24 cellular contexts compared by ENCODE assay signal in genomic region chr18:56853961-56854360, GRCh38.
DNase-seq lines count a peak whose midpoint lies in the region; ATAC-seq and TF ChIP-seq lines count a peak whose summit lies in the region.
"Had no signal": no experiment of that assay in that cellular context is flagged by ENCODE, and none has a peak within 500 bp of the region (broad histone marks: within the 10 kb centered on the region; RNA-seq: fewer than 3 reads in every experiment).

No MANE protein-coding gene starts in this region.

- H3K27ac ChIP-seq in foreskin keratinocyte, result no peak overlapping the region
- H3K27ac ChIP-seq: A549, GM23248, PC-9, SJCRH30 had no signal

- H3K4me3 Mint-ChIP-seq in Calu3 (ENCODE audit: low read depth, unreplicated experiment) (peak overlapping the region; percentile 42), glutamatergic neuron (ENCODE audit: unreplicated experiment) (no peak overlapping the region)
- H3K4me3 Mint-ChIP-seq: CD4-positive, alpha-beta memory T cell; T-helper 17 cell had no signal

- ATAC-seq in foreskin keratinocyte (no peak), GM21528 (IDR thresholded peaks at IDR 0.05; ENCODE audit: low FRiP score, unreplicated experiment) (no peak)
- ATAC-seq: A549, K562, Right ventricle myocardium inferior, SK-N-SH treated with all-trans-retinoic acid at 6 μM for 48 hours, T-helper 17 cell had no signal

- H3K4me1 ChIP-seq in foreskin keratinocyte, result no peaks in the 10 kb centered on the region
- H3K4me1 ChIP-seq: A549, SJCRH30 had no signal

- H3K9me3 Mint-ChIP-seq in Calu3 (ENCODE audit: low read depth, unreplicated experiment) (peaks cover 3% of the 10 kb centered on the region), glutamatergic neuron (ENCODE audit: unreplicated experiment) (peaks cover 2% of the 10 kb centered on the region)

- no peaks in the 10 kb centered on the region for H3K27me3 ChIP-seq in foreskin keratinocyte
- H3K27me3 ChIP-seq: SJCRH30 had no signal

- TF ChIP-seq CTCF in Calu3 (IDR thresholded peaks at IDR 0.05; ENCODE audit: unreplicated experiment) (no peak), glutamatergic neuron (IDR thresholded peaks at IDR 0.05; ENCODE audit: partially characterized antibody, unreplicated experiment) (no peak), foreskin keratinocyte (conservative IDR thresholded peaks at IDR 0.05) (no peak)

- DNase-seq in Calu3, result no peak
- DNase-seq in NCI-H1417 (lab: John Stamatoyannopoulos, UW), result peak in 2 of 3 experiments; percentile 76 to 91
- peak; percentile 22 for DNase-seq in NCI-H2227 treated with DMSO at 0.1 percent for 48 hours (lab: John Stamatoyannopoulos, UW)
- no peak for DNase-seq in glutamatergic neuron
- no peak for DNase-seq in NCI-H1930 (lab: John Stamatoyannopoulos, UW)
- DNase-seq in foreskin keratinocyte, result no peak
- DNase-seq: AML-193; CD4-positive, alpha-beta memory T cell; COR-L47; GM23248; H7; Kasumi-1; NCI-H1092 treated with DMSO at 0.1 percent for 48 hours; NCI-H1694; NCI-H446 treated with DMSO at 0.1 percent for 48 hours; NCI-H526 treated with DMSO at 0.1 percent for 48 hours; PC-9; SJCRH30; T-helper 17 cell had no signal

- no TSS peak for BruUV-seq in Calu3 (replicated peaks; lab: Mats Ljungman, UMichigan)

- no peaks in the 10 kb centered on the region for H3K27me3 Mint-ChIP-seq in Calu3 (ENCODE audit: unreplicated experiment)
- H3K27me3 Mint-ChIP-seq in glutamatergic neuron (ENCODE audit: unreplicated experiment), result peaks cover 2% of the 10 kb centered on the region
- H3K27me3 Mint-ChIP-seq: CD4-positive, alpha-beta memory T cell; T-helper 17 cell had no signal

- CTCF ChIA-PET in Calu3 (lab: Charles Lee), result interaction anchor here (0.6 to 1.5 kb wide), 2 partner anchors 15 to 31 kb away, joined by 3 to 4 read pairs; no protein-coding TSS in a partner anchor

- peaks cover 25% of the 10 kb centered on the region for H3K4me1 Mint-ChIP-seq in Calu3 (ENCODE audit: low read depth, unreplicated experiment)
- peaks cover 8% of the 10 kb centered on the region for H3K4me1 Mint-ChIP-seq in glutamatergic neuron (ENCODE audit: low read depth, unreplicated experiment)

- H3K36me3 Mint-ChIP-seq in Calu3 (ENCODE audit: insufficient read depth, unreplicated experiment) (peaks cover 5% of the 10 kb centered on the region), glutamatergic neuron (ENCODE audit: unreplicated experiment) (peaks cover 4% of the 10 kb centered on the region)

- H3K27ac Mint-ChIP-seq in Calu3 (ENCODE audit: unreplicated experiment) (peak overlapping the region; percentile 91), glutamatergic neuron (ENCODE audit: unreplicated experiment) (peak overlapping the region; percentile 18)
- H3K27ac Mint-ChIP-seq: CD4-positive, alpha-beta memory T cell; T-helper 17 cell had no signal

- intact Hi-C loops in Calu3 (cut with micrococcal nuclease; ENCODE audit: unreplicated experiment), result no loop called here

Comparison
In these comparisons a context has a peak if more than half of its experiments do, and no peak if none do; other contexts are left out.
1. DNase-seq: peak in NCI-H1417 (2 of 3) and NCI-H2227 treated with DMSO at 0.1 percent for 48 hours (single experiment); none in Calu3 (single experiment), glutamatergic neuron (single experiment), NCI-H1930 (0 of 2) and foreskin keratinocyte (0 of 2).